1 cellular context compared by ENCODE assay signal in the genomic region with DNA sequence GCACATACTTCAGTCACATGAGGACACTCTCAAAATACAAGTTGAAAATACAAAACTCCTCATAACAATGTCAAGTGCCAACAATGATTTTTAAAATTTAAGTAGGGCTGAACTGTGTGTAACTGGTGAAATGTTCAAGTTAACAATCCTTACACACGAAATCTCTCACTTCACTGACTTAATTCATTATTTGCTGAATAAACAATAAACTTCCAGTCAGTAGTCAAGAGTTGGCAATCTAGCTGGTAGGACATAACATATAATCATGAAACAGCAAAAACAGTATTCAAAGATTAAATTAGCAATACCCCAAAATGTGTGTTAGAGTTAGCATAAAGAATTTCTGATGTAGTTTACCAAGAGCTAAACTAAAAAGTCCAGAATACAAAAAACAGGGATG.
TF ChIP-seq lines count a peak whose summit lies in the region.

No MANE protein-coding gene starts in this region.

TF ChIP-seq in endothelial cell of umbilical vein, 7 proteins besides CTCF, POLR2A, EP300 and RAD21:
- TF ChIP-seq, protein P1, sequence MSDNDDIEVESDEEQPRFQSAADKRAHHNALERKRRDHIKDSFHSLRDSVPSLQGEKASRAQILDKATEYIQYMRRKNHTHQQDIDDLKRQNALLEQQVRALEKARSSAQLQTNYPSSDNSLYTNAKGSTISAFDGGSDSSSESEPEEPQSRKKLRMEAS (IDR thresholded peaks at IDR 0.05; ENCODE audit: insufficient read depth, insufficient read length): no peak
- TF ChIP-seq MYC (IDR thresholded peaks at IDR 0.05; ENCODE audit: low read depth, low read length): no peak
- no peak for TF ChIP-seq POLR2AphosphoS5 (IDR thresholded peaks at IDR 0.05; ENCODE audit: insufficient read depth, low read depth, low read length)
- no peak for TF ChIP-seq GATA2 (IDR thresholded peaks at IDR 0.05; ENCODE audit: insufficient read depth, insufficient read length, low read depth, low read length)
- TF ChIP-seq JUN (IDR thresholded peaks at IDR 0.05; ENCODE audit: borderline replicate concordance, insufficient read depth, insufficient read length, low read depth): no peak
- no peak for TF ChIP-seq EZH2 (IDR thresholded peaks at IDR 0.05; ENCODE audit: borderline replicate concordance, low read depth, low read length, severe bottlenecking)
TF ChIP-seq in endothelial cell of umbilical vein: peak in this region for 0.
